In the genomic region with DNA sequence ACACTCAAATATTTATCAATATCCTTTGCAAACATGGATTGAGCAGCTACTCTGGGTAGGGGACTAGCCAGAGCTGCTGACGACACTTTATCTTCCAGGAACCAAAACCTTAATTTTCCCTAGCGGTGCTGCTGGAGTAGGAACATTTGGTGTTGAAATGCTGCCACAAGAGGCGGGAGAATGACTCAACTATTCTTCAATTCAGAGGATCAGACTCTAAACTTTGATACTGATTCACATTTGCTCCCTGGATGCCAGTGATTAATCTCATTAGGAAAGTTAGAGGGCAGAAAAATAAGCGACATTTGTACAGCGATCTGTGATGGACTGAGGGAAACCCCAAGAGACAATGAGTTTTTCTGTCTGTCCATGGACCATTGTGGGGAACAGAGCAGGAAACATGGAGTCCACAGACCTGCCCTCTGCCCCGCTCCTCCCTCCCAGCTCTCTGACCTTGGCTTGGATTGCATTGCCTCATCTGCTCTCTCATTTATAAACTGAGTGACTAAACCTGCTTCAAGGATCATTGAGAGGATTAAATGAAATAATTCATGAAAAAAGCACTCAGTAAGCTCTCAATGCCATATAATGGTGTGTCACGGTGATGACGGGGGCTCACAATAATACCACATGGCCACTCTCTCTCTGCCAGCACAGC, we compare ENCODE assay signal across 16 cellular contexts. TPM values are rescaled to one million over a fixed set of nuclear protein-coding genes. Genes with fewer than 3 reads are reported as not detected.
DNase-seq lines count a peak whose midpoint lies in the region; ATAC-seq and TF ChIP-seq lines count a peak whose summit lies in the region.
"Had no signal": no experiment of that assay in that cellular context is flagged by ENCODE, and none has a peak within 500 bp of the region (broad histone marks: within the 10 kb centered on the region; RNA-seq: fewer than 3 reads in every experiment).

No MANE protein-coding gene starts in this region.

- CTCF ChIA-PET in MCF 10A (lab: Yijun Ruan, JAX): interaction anchor here (0.8 to 1.4 kb wide), 2 partner anchors 12 to 94 kb away, joined by 4 to 5 read pairs; no protein-coding TSS in a partner anchor
- CTCF ChIA-PET in mammary epithelial cell (lab: Charles Lee; ENCODE audit: low non-redundant PET): no interaction called here

- no peaks in the 10 kb centered on the region for H3K4me1 ChIP-seq in mammary epithelial cell (ENCODE audit: insufficient read depth, low read length)
- peaks cover 0 to 5% (median 0%) of the 10 kb centered on the region in 4 donors for H3K4me1 ChIP-seq in upper lobe of left lung
- H3K4me1 ChIP-seq: breast epithelium had no signal

- no peaks in the 10 kb centered on the region for H3K4me1 Mint-ChIP-seq in MCF 10A (ENCODE audit: insufficient read depth, unreplicated experiment)
- H3K4me1 Mint-ChIP-seq: activated CD4-positive, alpha-beta memory T cell treated with anti-CD3 and anti-CD28 coated beads, Interleukin-2, amount 10 ng/mL, durations not matched to agents 7 days and 5 days had no signal

- dilution Hi-C loops in mammary epithelial cell (cut with HindIII; ENCODE audit: low sequenced_read_pairs): no loop called here

- no peak overlapping the region for H3K4me3 Mint-ChIP-seq in MCF 10A (ENCODE audit: unreplicated experiment)
- H3K4me3 Mint-ChIP-seq: activated CD4-positive, alpha-beta memory T cell treated with anti-CD3 and anti-CD28 coated beads, Interleukin-2, amount 10 ng/mL, durations not matched to agents 7 days and 5 days; endodermal cell had no signal

- WGBS in mammary epithelial cell (ENCODE audit: low coverage, missing lambda C conversion rate): 64% methylated on average over 8 of the region's 8 CpGs
- WGBS in upper lobe of left lung, 2 donors: 60 to 83% methylated on average over 8 of the region's 8 CpGs

- H3K4me3 ChIP-seq in mammary epithelial cell (replicated peaks in 1 of 3; ENCODE audit: insufficient read depth in 1 of 3, low read depth in 2 of 3, low read length in 3 of 3) (no peak overlapping the region), choroid plexus epithelial cell (ENCODE audit: low read depth, low read length) (no peak overlapping the region), upper lobe of left lung (no peak overlapping the region)
- H3K4me3 ChIP-seq: breast epithelium, GM12878 had no signal

- H3K36me3 ChIP-seq in mammary epithelial cell (ENCODE audit: insufficient read depth, low read length) (no peaks in the 10 kb centered on the region), upper lobe of left lung (no peaks in the 10 kb centered on the region)
- H3K36me3 ChIP-seq: breast epithelium had no signal

- H3K27ac ChIP-seq in mammary epithelial cell (ENCODE audit: insufficient read depth, low read depth, low read length): no peak overlapping the region
- peak overlapping the region in 3 of 4 donors; percentile 40 to 50 (median 48) for H3K27ac ChIP-seq in upper lobe of left lung

- no peak overlapping the region for H3K9ac ChIP-seq in mammary epithelial cell (ENCODE audit: insufficient read depth, low read length)

- H3K9me3 ChIP-seq in mammary epithelial cell (replicated peaks; ENCODE audit: insufficient read depth, low read length) (peaks cover 17% of the 10 kb centered on the region), upper lobe of left lung (no peaks in the 10 kb centered on the region)
- H3K9me3 ChIP-seq: breast epithelium had no signal

- H3K27me3 ChIP-seq in mammary epithelial cell (ENCODE audit: insufficient read depth, low read length): no peaks in the 10 kb centered on the region
- H3K27me3 ChIP-seq in upper lobe of left lung: no peaks in the 10 kb centered on the region
- H3K27me3 ChIP-seq: breast epithelium had no signal

- no peak for TF ChIP-seq POLR2A in upper lobe of left lung (IDR thresholded peaks at IDR 0.05)

- TF ChIP-seq CTCF in MCF 10A (IDR thresholded peaks at IDR 0.05; ENCODE audit: unreplicated experiment) (no peak), mammary epithelial cell (conservative IDR thresholded peaks at IDR 0.05 in 1 of 2, IDR thresholded peaks at IDR 0.05 in 1 of 2; ENCODE audit: extremely low read depth in 1 of 2, insufficient read depth in 1 of 2, low read depth in 1 of 2, low read length in 2 of 2) (no peak), choroid plexus epithelial cell (conservative IDR thresholded peaks at IDR 0.05; ENCODE audit: low read depth, low read length) (peak; percentile 41), upper lobe of left lung (IDR thresholded peaks at IDR 0.05) (peak in 1 of 6 experiments; percentile 6)

- DNase-seq in MCF 10A (ENCODE audit: unreplicated experiment): peak; percentile 53
- DNase-seq in mammary epithelial cell: no peak
- DNase-seq in choroid plexus epithelial cell (ENCODE audit: low read depth): peak; percentile 69
- DNase-seq in left kidney (ENCODE audit: low read depth, low spot score): peak; percentile 19
- DNase-seq in upper lobe of left lung: no peak
- DNase-seq in DMS153 (lab: John Stamatoyannopoulos, UW): no peak
- DNase-seq in NCI-H2029 (lab: John Stamatoyannopoulos, UW): no peak
- no peak for DNase-seq in NCI-H510A treated with DMSO at 0.1 percent for 48 hours (lab: John Stamatoyannopoulos, UW)
- DNase-seq: activated CD4-positive, alpha-beta memory T cell treated with anti-CD3 and anti-CD28 coated beads, Interleukin-2, amount 10 ng/mL, durations not matched to agents 7 days and 5 days; activated effector memory CD4-positive, alpha-beta T cell treated with Interleukin-2 at 50 U/mL for 16 hours; DMS 273 treated with DMSO at 0.1 percent for 48 hours; endodermal cell; PC-3; stimulated activated CD4-positive, alpha-beta T cell treated with anti-CD3 and anti-CD28 coated beads, Interleukin-2, amount 100 ng/mL, for 24 hours had no signal

- no TSS peak for BruUV-seq in MCF 10A (replicated peaks; lab: Mats Ljungman, UMichigan)
- BruUV-seq in mammary epithelial cell (replicated peaks; lab: Mats Ljungman, UMichigan): no TSS peak

- ATAC-seq in upper lobe of left lung (ENCODE audit: low FRiP score in 2 of 2): peak; percentile 47 to 90
- ATAC-seq: GM12878, PC-3 had no signal

- H3K79me2 ChIP-seq in mammary epithelial cell (ENCODE audit: insufficient read depth, low read length): no peaks in the 10 kb centered on the region

- intact Hi-C loops in MCF 10A (cut with micrococcal nuclease) (no loop called here), mammary epithelial cell (cut with micrococcal nuclease) (no loop called here)

- no peaks in the 10 kb centered on the region for H3K9me3 Mint-ChIP-seq in MCF 10A (ENCODE audit: unreplicated experiment)
- H3K9me3 Mint-ChIP-seq: activated CD4-positive, alpha-beta memory T cell treated with anti-CD3 and anti-CD28 coated beads, Interleukin-2, amount 10 ng/mL, durations not matched to agents 7 days and 5 days; endodermal cell had no signal

- no peak for TF ChIP-seq EP300 in upper lobe of left lung (IDR thresholded peaks at IDR 0.05)

- H2AFZ ChIP-seq in mammary epithelial cell (ENCODE audit: low read depth, low read length): no peak overlapping the region

- H4K20me1 ChIP-seq in mammary epithelial cell (ENCODE audit: insufficient read depth, low read length): no peaks in the 10 kb centered on the region

- H3K36me3 Mint-ChIP-seq in MCF 10A (ENCODE audit: insufficient read depth, unreplicated experiment): no peaks in the 10 kb centered on the region

- H3K4me2 ChIP-seq in mammary epithelial cell (ENCODE audit: insufficient read depth, low read depth, low read length): no peak overlapping the region

- POLR2A ChIA-PET in MCF 10A (lab: Yijun Ruan, JAX): interaction anchor here (0.7 kb wide), 1 partner anchor 407 kb away, joined by 3 read pairs; no protein-coding TSS in a partner anchor

- no peaks in the 10 kb centered on the region for H3K27me3 Mint-ChIP-seq in MCF 10A (ENCODE audit: insufficient read depth, unreplicated experiment)
- H3K27me3 Mint-ChIP-seq: activated CD4-positive, alpha-beta memory T cell treated with anti-CD3 and anti-CD28 coated beads, Interleukin-2, amount 10 ng/mL, durations not matched to agents 7 days and 5 days had no signal

- no peak overlapping the region for H3K27ac Mint-ChIP-seq in MCF 10A (ENCODE audit: low read depth, unreplicated experiment)
- H3K27ac Mint-ChIP-seq: activated CD4-positive, alpha-beta memory T cell treated with anti-CD3 and anti-CD28 coated beads, Interleukin-2, amount 10 ng/mL, durations not matched to agents 7 days and 5 days; endodermal cell had no signal

- in situ Hi-C loops in mammary epithelial cell (cut with MboI; ENCODE audit: low sequenced_read_pairs in 2 of 2): no loop called here

RNA-seq across cellular contexts. Expression of a gene that starts 12.6 kb away (rescaled TPM):
- total RNA-seq in MCF 10A (2022) (not detected in 2 replicates), mammary epithelial cell (under 1 TPM in 1 of 2 donors, not detected in 1; 0.50 TPM), upper lobe of left lung (100 to 1,000 TPM in 2 of 6 donors, 10 to 100 TPM in 4; 56.4 to 268 (median 85.7) TPM)
- not detected for polyA plus RNA-seq in mammary epithelial cell
- not detected for polyA minus RNA-seq in mammary epithelial cell

Comparison
In these comparisons a context has a peak if more than half of its experiments do, and no peak if none do; other contexts are left out.
1. DNase-seq: peak in MCF 10A (single experiment), choroid plexus epithelial cell (single experiment) and left kidney (single experiment); none in mammary epithelial cell (single experiment), upper lobe of left lung (0 of 2), DMS153 (single experiment), NCI-H2029 (single experiment) and NCI-H510A treated with DMSO at 0.1 percent for 48 hours (single experiment).
2. RNA of a gene that starts 12.6 kb away (total RNA-seq): 56.4 to 268 TPM in upper lobe of left lung; 0.50 TPM in mammary epithelial cell and not detected in MCF 10A; every median in the first group is over 10 times any median in the second.